Comparison of ENCODE assay signal across 17 cellular contexts in genomic region chr5:10323588-10324488, GRCh38. TPM values are rescaled to one million over a fixed set of nuclear protein-coding genes. Genes with fewer than 3 reads are reported as not detected.
DNase-seq lines count a peak whose midpoint lies in the region; TF ChIP-seq lines count a peak whose summit lies in the region.
"Had no signal": no experiment of that assay in that cellular context is flagged by ENCODE, and none has a peak within 500 bp of the region (broad histone marks: within the 10 kb centered on the region; RNA-seq: fewer than 3 reads in every experiment).

No MANE protein-coding gene starts in this region.

- WGBS in tibial nerve, 2 donors: 77 to 81% methylated on average over 6 of the region's 6 CpGs

- DNase-seq in NCI-H1436 treated with DMSO at 0.1 percent for 48 hours (lab: John Stamatoyannopoulos, UW) (peak; percentile 34), NCI-H1436 (lab: John Stamatoyannopoulos, UW) (no peak), NCI-H69 (lab: John Stamatoyannopoulos, UW) (peak; percentile 51), coronary artery (ENCODE audit: low spot score) (peak; percentile 2), osteocyte (ENCODE audit: extremely low spot score, unreplicated experiment) (no peak), NCI-H146 (lab: John Stamatoyannopoulos, UW) (no peak), tibial nerve (ENCODE audit: low spot score in 2 of 2) (no peak), ACHN (no peak)
- DNase-seq: activated CD4-positive, alpha-beta T cell treated with anti-CD3 and anti-CD28 coated beads, Interleukin-2, amount 10 ng/mL, durations not matched to agents 7 days and 5 days; aorta; effector CD4-positive, alpha-beta T cell; NCI-H524 treated with DMSO at 0.1 percent for 48 hours; small intestine; stimulated activated naive CD8-positive, alpha-beta T cell treated with anti-CD3 and anti-CD28 coated beads, Interleukin-15, amount 100 ng/mL, for 72 hours had no signal

- no peak overlapping the region for H3K27ac ChIP-seq in coronary artery
- H3K27ac ChIP-seq in tibial nerve: no peak overlapping the region
- H3K27ac ChIP-seq: neutrophil, vagina had no signal

- H3K4me1 Mint-ChIP-seq in osteocyte (ENCODE audit: unreplicated experiment): peaks cover 15% of the 10 kb centered on the region
- H3K4me1 Mint-ChIP-seq: stimulated activated naive CD8-positive, alpha-beta T cell treated with anti-CD3 and anti-CD28 coated beads, Interleukin-15, amount 100 ng/mL, for 72 hours had no signal

- peaks cover 4% of the 10 kb centered on the region for H3K27me3 Mint-ChIP-seq in osteocyte (ENCODE audit: unreplicated experiment)

- H3K27ac Mint-ChIP-seq in osteocyte (ENCODE audit: unreplicated experiment): peak overlapping the region; percentile 67
- H3K27ac Mint-ChIP-seq: activated CD4-positive, alpha-beta T cell treated with anti-CD3 and anti-CD28 coated beads, Interleukin-2, amount 10 ng/mL, durations not matched to agents 7 days and 5 days; activated T-helper 1 cell treated with anti-CD3 and anti-CD28 coated beads, Interleukin-12 subunit alpha, Interleukin-12 subunit beta, Interleukin-2, Interleukin-4 antibody, amounts not matched to agents 30 ng/mL and 10 ng/mL and 1 ng/mL, durations not matched to agents 14 hours and 24 hours and 36 hours had no signal

- H3K9me3 Mint-ChIP-seq in osteocyte (ENCODE audit: unreplicated experiment): no peaks in the 10 kb centered on the region
- H3K9me3 Mint-ChIP-seq: activated CD4-positive, alpha-beta T cell treated with anti-CD3 and anti-CD28 coated beads, Interleukin-2, amount 10 ng/mL, durations not matched to agents 7 days and 5 days; activated T-helper 1 cell treated with anti-CD3 and anti-CD28 coated beads, Interleukin-12 subunit alpha, Interleukin-12 subunit beta, Interleukin-2, Interleukin-4 antibody, amounts not matched to agents 30 ng/mL and 10 ng/mL and 1 ng/mL, durations not matched to agents 14 hours and 24 hours and 36 hours; stimulated activated naive CD8-positive, alpha-beta T cell treated with anti-CD3 and anti-CD28 coated beads, Interleukin-15, amount 100 ng/mL, for 72 hours had no signal

- no peaks in the 10 kb centered on the region for H3K36me3 Mint-ChIP-seq in osteocyte (ENCODE audit: unreplicated experiment)

- no peak for TF ChIP-seq POLR2A in tibial nerve (IDR thresholded peaks at IDR 0.05)

- H3K27me3 ChIP-seq in tibial nerve: no peaks in the 10 kb centered on the region
- H3K27me3 ChIP-seq: vagina had no signal

- H3K36me3 ChIP-seq in tibial nerve: no peaks in the 10 kb centered on the region
- H3K36me3 ChIP-seq: neutrophil, vagina had no signal

- in situ Hi-C loops in ACHN (cut with HindIII; ENCODE audit: low pct_ligation_motif_present, low pct_unique_long_range_greater_than_20kb, low sequenced_read_pairs): no loop called here

- TF ChIP-seq EP300 in tibial nerve (IDR thresholded peaks at IDR 0.05): no peak

- no peaks in the 10 kb centered on the region for H3K4me1 ChIP-seq in tibial nerve

- H3K4me3 Mint-ChIP-seq in osteocyte (ENCODE audit: unreplicated experiment): no peak overlapping the region
- H3K4me3 Mint-ChIP-seq: activated CD4-positive, alpha-beta T cell treated with anti-CD3 and anti-CD28 coated beads, Interleukin-2, amount 10 ng/mL, durations not matched to agents 7 days and 5 days; activated T-helper 1 cell treated with anti-CD3 and anti-CD28 coated beads, Interleukin-12 subunit alpha, Interleukin-12 subunit beta, Interleukin-2, Interleukin-4 antibody, amounts not matched to agents 30 ng/mL and 10 ng/mL and 1 ng/mL, durations not matched to agents 14 hours and 24 hours and 36 hours; stimulated activated naive CD8-positive, alpha-beta T cell treated with anti-CD3 and anti-CD28 coated beads, Interleukin-15, amount 100 ng/mL, for 72 hours had no signal

- no peaks in the 10 kb centered on the region for H3K9me3 ChIP-seq in tibial nerve
- H3K9me3 ChIP-seq: neutrophil, vagina had no signal

- TF ChIP-seq CTCF in coronary artery (IDR thresholded peaks at IDR 0.05): no peak
- TF ChIP-seq CTCF in osteocyte (IDR thresholded peaks at IDR 0.05): no peak
- no peak for TF ChIP-seq CTCF in tibial nerve (IDR thresholded peaks at IDR 0.05)

- H3K4me3 ChIP-seq in coronary artery: no peak overlapping the region
- no peak overlapping the region for H3K4me3 ChIP-seq in tibial nerve
- H3K4me3 ChIP-seq: vagina had no signal

RNA-seq across cellular contexts. Expression of gene CMBL, which starts 16.1 kb away (rescaled TPM):
- total RNA-seq in osteocyte: 23.3 and 24.2 TPM in 2 replicates
- 1 to 10 TPM; 5.7 to 7.4 (median 6.6) TPM for total RNA-seq in tibial nerve

RNA-seq across cellular contexts. Expression of gene MARCHF6, which starts 29.7 kb away (rescaled TPM):
- total RNA-seq in osteocyte: 180 and 190 TPM in 2 replicates
- 100 to 1,000 TPM in 2 of 4 donors, 10 to 100 TPM in 2; 70.2 to 127 (median 110) TPM for total RNA-seq in tibial nerve

Comparison
In these comparisons a context has a peak if more than half of its experiments do, and no peak if none do; other contexts are left out.
1. DNase-seq: peak in NCI-H1436 treated with DMSO at 0.1 percent for 48 hours (single experiment), NCI-H69 (single experiment) and coronary artery (single experiment); none in NCI-H1436 (single experiment), osteocyte (single experiment), NCI-H146 (single experiment), tibial nerve (0 of 2) and ACHN (single experiment).